Comparison of ENCODE assay signal across 18 cellular contexts in the genomic region with DNA sequence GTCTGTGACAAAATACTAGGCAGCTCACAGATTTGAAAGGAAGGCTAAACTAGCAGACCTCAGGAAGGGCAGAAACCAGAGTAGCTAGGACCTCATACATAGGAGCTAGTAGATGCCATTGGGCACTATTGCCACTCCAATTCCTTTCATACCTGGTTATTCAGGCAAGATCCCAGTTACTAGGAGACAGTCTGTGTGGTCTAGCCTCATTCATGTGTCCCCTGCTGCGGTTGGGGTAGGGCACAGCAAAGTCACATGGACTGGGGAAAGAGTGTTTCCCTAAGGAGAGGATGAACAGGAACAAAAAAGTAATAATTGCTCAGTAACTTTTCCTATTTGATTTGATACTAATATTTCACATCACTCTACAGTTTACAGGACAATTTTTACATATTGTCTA.
DNase-seq lines count a peak whose midpoint lies in the region; ATAC-seq and TF ChIP-seq lines count a peak whose summit lies in the region.
"Had no signal": no experiment of that assay in that cellular context is flagged by ENCODE, and none has a peak within 500 bp of the region (broad histone marks: within the 10 kb centered on the region; RNA-seq: fewer than 3 reads in every experiment).

No MANE protein-coding gene starts in this region.

- no peak for TF ChIP-seq CTCF in WTC11 (IDR thresholded peaks at IDR 0.05)

- CTCF ChIA-PET in WTC11 (lab: Charles Lee), result no interaction called here

- POLR2A ChIA-PET in WTC11 (lab: Charles Lee), result no interaction called here

- DNase-seq in NCI-H748 (lab: John Stamatoyannopoulos, UW; ENCODE audit: unreplicated experiment) (peak; percentile 24), NCI-H748 treated with DMSO at 0.1 percent for 48 hours (lab: John Stamatoyannopoulos, UW) (no peak), WTC11 (ENCODE audit: low spot score) (no peak), myocyte (ENCODE audit: low read depth) (peak; percentile 10), AML-193 (lab: John Stamatoyannopoulos, UW) (no peak), NCI-H345 treated with DMSO at 0.1 percent for 48 hours (lab: John Stamatoyannopoulos, UW; ENCODE audit: unreplicated experiment) (no peak)
- DNase-seq in activated CD4-positive, alpha-beta T cell treated with anti-CD3 and anti-CD28 coated beads, Interleukin-2, amount 50 U/mL, for 48 hours, result no peak
- DNase-seq: BE2C; C1 segment of cervical spinal cord; CD4-positive, CD25-positive, alpha-beta regulatory T cell; CD8-positive, alpha-beta memory T cell; COR-L47; DMS 273 treated with DMSO at 0.1 percent for 48 hours; DMS53; DND-41; EL; HCEC 1CT had no signal

- peaks cover 6% of the 10 kb centered on the region for H3K9me3 Mint-ChIP-seq in WTC11
- H3K9me3 Mint-ChIP-seq: CD4-positive, CD25-positive, alpha-beta regulatory T cell had no signal

- peaks cover 21% of the 10 kb centered on the region for H3K4me1 Mint-ChIP-seq in WTC11
- H3K4me1 Mint-ChIP-seq: CD4-positive, CD25-positive, alpha-beta regulatory T cell; CD8-positive, alpha-beta memory T cell had no signal

- no peak overlapping the region for H3K27ac Mint-ChIP-seq in WTC11
- H3K27ac Mint-ChIP-seq: CD4-positive, CD25-positive, alpha-beta regulatory T cell; CD8-positive, alpha-beta memory T cell had no signal

- no peak overlapping the region for H3K4me3 Mint-ChIP-seq in WTC11
- H3K4me3 Mint-ChIP-seq: CD8-positive, alpha-beta memory T cell had no signal

- 0 out of 2 replicates have a peak, but pooled peaks cover 5% of the 10 kb centered on the region for H3K36me3 Mint-ChIP-seq in WTC11
- H3K36me3 Mint-ChIP-seq: CD4-positive, CD25-positive, alpha-beta regulatory T cell; CD8-positive, alpha-beta memory T cell had no signal

- no peaks in the 10 kb centered on the region; the same call in none of the 2 replicates for H3K27me3 Mint-ChIP-seq in WTC11 (ENCODE audit: low read depth)

- peak; percentile 67 for ATAC-seq in WTC11
- ATAC-seq: GM12878 had no signal

TF ChIP-seq in WTC11, 78 proteins besides CTCF, POLR2A, EP300 and RAD21:
- TF ChIP-seq FOXK1 (CRISPR knock-in tag; IDR thresholded peaks at IDR 0.05) (no peak), NR1H2 (CRISPR knock-in tag; IDR thresholded peaks at IDR 0.05) (no peak), ZBTB21 (CRISPR knock-in tag; IDR thresholded peaks at IDR 0.05; ENCODE audit: borderline replicate concordance) (no peak), OVOL2 (CRISPR knock-in tag; IDR thresholded peaks at IDR 0.05; ENCODE audit: borderline replicate concordance) (no peak)
- TF ChIP-seq, protein P1, sequence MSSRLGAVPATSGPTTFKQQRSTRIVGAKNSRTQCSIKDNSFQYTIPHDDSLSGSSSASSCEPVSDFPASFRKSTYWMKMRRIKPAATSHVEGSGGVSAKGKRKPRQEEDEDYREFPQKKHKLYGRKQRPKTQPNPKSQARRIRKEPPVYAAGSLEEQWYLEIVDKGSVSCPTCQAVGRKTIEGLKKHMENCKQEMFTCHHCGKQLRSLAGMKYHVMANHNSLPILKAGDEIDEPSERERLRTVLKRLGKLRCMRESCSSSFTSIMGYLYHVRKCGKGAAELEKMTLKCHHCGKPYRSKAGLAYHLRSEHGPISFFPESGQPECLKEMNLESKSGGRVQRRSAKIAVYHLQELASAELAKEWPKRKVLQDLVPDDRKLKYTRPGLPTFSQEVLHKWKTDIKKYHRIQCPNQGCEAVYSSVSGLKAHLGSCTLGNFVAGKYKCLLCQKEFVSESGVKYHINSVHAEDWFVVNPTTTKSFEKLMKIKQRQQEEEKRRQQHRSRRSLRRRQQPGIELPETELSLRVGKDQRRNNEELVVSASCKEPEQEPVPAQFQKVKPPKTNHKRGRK (CRISPR knock-in tag; IDR thresholded peaks at IDR 0.05; ENCODE audit: borderline replicate concordance), result no peak
- TF ChIP-seq, protein P2, sequence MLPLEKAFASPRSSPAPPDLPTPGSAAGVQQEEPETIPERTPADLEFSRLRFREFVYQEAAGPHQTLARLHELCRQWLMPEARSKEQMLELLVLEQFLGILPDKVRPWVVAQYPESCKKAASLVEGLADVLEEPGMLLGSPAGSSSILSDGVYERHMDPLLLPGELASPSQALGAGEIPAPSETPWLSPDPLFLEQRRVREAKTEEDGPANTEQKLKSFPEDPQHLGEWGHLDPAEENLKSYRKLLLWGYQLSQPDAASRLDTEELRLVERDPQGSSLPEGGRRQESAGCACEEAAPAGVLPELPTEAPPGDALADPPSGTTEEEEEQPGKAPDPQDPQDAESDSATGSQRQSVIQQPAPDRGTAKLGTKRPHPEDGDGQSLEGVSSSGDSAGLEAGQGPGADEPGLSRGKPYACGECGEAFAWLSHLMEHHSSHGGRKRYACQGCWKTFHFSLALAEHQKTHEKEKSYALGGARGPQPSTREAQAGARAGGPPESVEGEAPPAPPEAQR (CRISPR knock-in tag; IDR thresholded peaks at IDR 0.05), result no peak
- TF ChIP-seq, protein P3, sequence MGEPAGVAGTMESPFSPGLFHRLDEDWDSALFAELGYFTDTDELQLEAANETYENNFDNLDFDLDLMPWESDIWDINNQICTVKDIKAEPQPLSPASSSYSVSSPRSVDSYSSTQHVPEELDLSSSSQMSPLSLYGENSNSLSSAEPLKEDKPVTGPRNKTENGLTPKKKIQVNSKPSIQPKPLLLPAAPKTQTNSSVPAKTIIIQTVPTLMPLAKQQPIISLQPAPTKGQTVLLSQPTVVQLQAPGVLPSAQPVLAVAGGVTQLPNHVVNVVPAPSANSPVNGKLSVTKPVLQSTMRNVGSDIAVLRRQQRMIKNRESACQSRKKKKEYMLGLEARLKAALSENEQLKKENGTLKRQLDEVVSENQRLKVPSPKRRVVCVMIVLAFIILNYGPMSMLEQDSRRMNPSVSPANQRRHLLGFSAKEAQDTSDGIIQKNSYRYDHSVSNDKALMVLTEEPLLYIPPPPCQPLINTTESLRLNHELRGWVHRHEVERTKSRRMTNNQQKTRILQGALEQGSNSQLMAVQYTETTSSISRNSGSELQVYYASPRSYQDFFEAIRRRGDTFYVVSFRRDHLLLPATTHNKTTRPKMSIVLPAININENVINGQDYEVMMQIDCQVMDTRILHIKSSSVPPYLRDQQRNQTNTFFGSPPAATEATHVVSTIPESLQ (CRISPR knock-in tag; IDR thresholded peaks at IDR 0.05), result no peak
TF ChIP-seq in WTC11: peak in this region for 0.

Comparison
In these comparisons a context has a peak if more than half of its experiments do, and no peak if none do; other contexts are left out.
1. DNase-seq: peak in NCI-H748 (single experiment) and myocyte (single experiment); none in NCI-H748 treated with DMSO at 0.1 percent for 48 hours (single experiment), WTC11 (single experiment), AML-193 (0 of 2), NCI-H345 treated with DMSO at 0.1 percent for 48 hours (single experiment) and activated CD4-positive, alpha-beta T cell treated with anti-CD3 and anti-CD28 coated beads, Interleukin-2, amount 50 U/mL, for 48 hours (0 of 2).